12 cellular contexts compared by ENCODE assay signal in genomic region chr5:143212261-143212660, GRCh38.
"Had no signal": no experiment of that assay in that cellular context is flagged by ENCODE, and none has a peak within 500 bp of the region (broad histone marks: within the 10 kb centered on the region; RNA-seq: fewer than 3 reads in every experiment).

No MANE protein-coding gene starts in this region.

- H3K36me3 ChIP-seq: transverse colon had no signal

- H3K27me3 Mint-ChIP-seq: activated naive CD4-positive, alpha-beta T cell treated with anti-CD3 and anti-CD28 coated beads, Interleukin-2, amount 10 ng/mL, durations not matched to agents 7 days and 5 days; stimulated activated naive B cell treated with anti-CD40 and anti-IgM and Interleukin-4, amounts not matched to agents 10 μg/mL and 1 μg/mL and 100 μg/mL, for 72 hours had no signal

- H3K4me3 ChIP-seq: lower lobe of right lung, transverse colon had no signal

- H3K27ac ChIP-seq: lower lobe of right lung, transverse colon had no signal

- H3K27ac Mint-ChIP-seq: activated naive CD4-positive, alpha-beta T cell treated with anti-CD3 and anti-CD28 coated beads, Interleukin-2, amount 10 ng/mL, durations not matched to agents 7 days and 5 days; stimulated activated naive B cell treated with anti-CD40 and anti-IgM and Interleukin-4, amounts not matched to agents 10 μg/mL and 1 μg/mL and 100 μg/mL, for 72 hours had no signal

- DNase-seq: activated CD4-positive, alpha-beta T cell treated with anti-CD3 and anti-CD28 coated beads for 4 hours; activated naive CD4-positive, alpha-beta T cell treated with anti-CD3 and anti-CD28 coated beads, Interleukin-2, amount 10 ng/mL, durations not matched to agents 7 days and 5 days; foreskin melanocyte; lower lobe of right lung; nucleus accumbens; posterior cingulate gyrus; retina; stimulated activated naive B cell treated with anti-CD40 and anti-IgM and Interleukin-4, amounts not matched to agents 10 μg/mL and 1 μg/mL and 100 μg/mL, for 72 hours; substantia nigra; T-helper 2 cell; transverse colon had no signal

- H3K27me3 ChIP-seq: transverse colon had no signal

- FAIRE-seq: astrocyte had no signal

- ATAC-seq: lower lobe of right lung; stimulated activated naive B cell treated with anti-CD40 and anti-IgM and Interleukin-4, amounts not matched to agents 10 μg/mL and 1 μg/mL and 100 μg/mL, for 72 hours had no signal

- H3K9me3 ChIP-seq: lower lobe of right lung, transverse colon had no signal

- H3K9me3 Mint-ChIP-seq: activated naive CD4-positive, alpha-beta T cell treated with anti-CD3 and anti-CD28 coated beads, Interleukin-2, amount 10 ng/mL, durations not matched to agents 7 days and 5 days had no signal

- H3K4me3 Mint-ChIP-seq: activated naive CD4-positive, alpha-beta T cell treated with anti-CD3 and anti-CD28 coated beads, Interleukin-2, amount 10 ng/mL, durations not matched to agents 7 days and 5 days; stimulated activated naive B cell treated with anti-CD40 and anti-IgM and Interleukin-4, amounts not matched to agents 10 μg/mL and 1 μg/mL and 100 μg/mL, for 72 hours had no signal
